ENCODE assay signal across 8 cellular contexts in the genomic region with DNA sequence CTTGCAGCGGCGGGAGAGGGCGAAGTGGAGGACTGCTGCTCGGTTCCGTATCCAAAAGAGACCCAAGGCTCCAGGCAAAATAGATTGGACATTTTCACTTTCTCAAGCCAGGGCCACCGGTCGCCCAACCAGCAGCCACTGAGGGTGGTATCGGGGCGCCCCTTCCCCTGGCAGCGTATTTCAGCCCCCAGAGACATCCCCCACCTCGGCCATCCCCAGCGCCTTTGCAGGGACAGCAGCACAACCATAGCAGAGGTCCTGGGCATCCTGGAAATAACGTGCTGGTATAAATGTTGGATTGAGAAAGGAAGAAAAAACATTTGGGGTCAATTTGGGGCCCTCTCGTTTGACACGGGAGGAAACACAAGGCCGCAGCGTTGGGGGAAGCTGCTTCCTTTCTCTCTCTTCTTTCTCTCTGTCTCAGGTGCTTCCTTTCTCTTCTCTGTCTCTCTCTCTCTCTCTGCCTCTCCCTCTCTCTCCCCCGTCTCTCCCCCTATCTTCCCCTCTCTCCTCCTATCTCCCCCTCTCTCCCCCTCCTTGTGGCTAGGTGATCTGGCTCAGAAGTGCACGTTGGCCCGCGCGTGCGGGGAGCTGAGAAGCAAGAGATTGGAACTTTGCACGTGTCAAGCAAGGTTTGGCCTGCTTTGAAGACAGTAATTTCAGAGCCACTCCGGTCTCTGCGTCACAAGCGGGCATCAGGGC. TPM values are rescaled to one million over a fixed set of nuclear protein-coding genes. Genes with fewer than 3 reads are reported as not detected.
DNase-seq lines count a peak whose midpoint lies in the region; ATAC-seq and TF ChIP-seq lines count a peak whose summit lies in the region.

No MANE protein-coding gene starts in this region.

- peak overlapping the region; percentile 71 for H3K27ac ChIP-seq in C4-2B
- no peak overlapping the region for H3K27ac ChIP-seq in KMS-11
- peak overlapping the region; percentile 84 for H3K27ac ChIP-seq in right cardiac atrium (ENCODE audit: low read length)

- H3K9me3 Mint-ChIP-seq in activated T-helper 1 cell treated with anti-CD3 and anti-CD28 coated beads, Interleukin-12 subunit alpha, Interleukin-12 subunit beta, Interleukin-2, Interleukin-4 antibody, amounts not matched to agents 30 ng/mL and 10 ng/mL and 1 ng/mL, durations not matched to agents 14 hours and 24 hours and 36 hours = no peaks in the 10 kb centered on the region

- ATAC-seq in right cardiac atrium = peak; percentile 33 to 58
- ATAC-seq in GM19324 (IDR thresholded peaks at IDR 0.05; ENCODE audit: low FRiP score, unreplicated experiment) = no peak
- no peak for ATAC-seq in GM21526 (IDR thresholded peaks at IDR 0.05; ENCODE audit: low FRiP score, unreplicated experiment)

- DNase-seq in activated T-helper 1 cell treated with anti-CD3 and anti-CD28 coated beads, Interleukin-12 subunit alpha, Interleukin-12 subunit beta, Interleukin-2, Interleukin-4 antibody, amounts not matched to agents 30 ng/mL and 10 ng/mL and 1 ng/mL, durations not matched to agents 14 hours and 24 hours and 36 hours (ENCODE audit: low spot score) = peak; percentile 25
- DNase-seq in right cardiac atrium (peak; percentile 42 to 72 (median 61)), pons (ENCODE audit: low spot score) (no peak)
- DNase-seq in stimulated activated CD4-positive, alpha-beta T cell treated with anti-CD3 and anti-CD28 coated beads, Interleukin-1b, Interleukin-23, amount 100 ng/mL, for 4 hours (ENCODE audit: low read depth in 2 of 2) = peak; percentile 27 to 32

- H3K27me3 ChIP-seq in KMS-11 (ENCODE audit: insufficient read depth, low read depth) (no peaks in the 10 kb centered on the region), right cardiac atrium (ENCODE audit: control insufficient read depth, insufficient read depth) (no peaks in the 10 kb centered on the region)

- no peaks in the 10 kb centered on the region for H3K79me2 ChIP-seq in KMS-11 (ENCODE audit: insufficient read depth, low read depth)

- peaks cover 15% of the 10 kb centered on the region for H3K36me3 Mint-ChIP-seq in activated T-helper 1 cell treated with anti-CD3 and anti-CD28 coated beads, Interleukin-12 subunit alpha, Interleukin-12 subunit beta, Interleukin-2, Interleukin-4 antibody, amounts not matched to agents 30 ng/mL and 10 ng/mL and 1 ng/mL, durations not matched to agents 14 hours and 24 hours and 36 hours (ENCODE audit: low read depth)

- no peak overlapping the region for H3K9ac ChIP-seq in KMS-11

- no peaks in the 10 kb centered on the region for H3K36me3 ChIP-seq in KMS-11 (ENCODE audit: insufficient read depth)

- 28% methylated on average over 27 of the region's 27 CpGs for WGBS in right cardiac atrium

- TF ChIP-seq CTCF in C4-2B (conservative IDR thresholded peaks at IDR 0.05) (no peak), KMS-11 (conservative IDR thresholded peaks at IDR 0.05; ENCODE audit: low read depth, low read length) (no peak)

- H3K27me3 Mint-ChIP-seq in activated T-helper 1 cell treated with anti-CD3 and anti-CD28 coated beads, Interleukin-12 subunit alpha, Interleukin-12 subunit beta, Interleukin-2, Interleukin-4 antibody, amounts not matched to agents 30 ng/mL and 10 ng/mL and 1 ng/mL, durations not matched to agents 14 hours and 24 hours and 36 hours (ENCODE audit: insufficient read depth) = no peaks in the 10 kb centered on the region

- H3K4me3 ChIP-seq in KMS-11 (IDR thresholded peaks at IDR 0.05; ENCODE audit: insufficient read depth, low read depth, low read length) (no peak overlapping the region), right cardiac atrium (ENCODE audit: low read length) (peak overlapping the region; percentile 71)

- peak overlapping the region; percentile 83; the same call in 1 of the 2 replicates for H2AFZ ChIP-seq in KMS-11 (ENCODE audit: low read depth)

- H3K4me1 ChIP-seq in KMS-11 (ENCODE audit: low read depth, poor library complexity, severe bottlenecking) (no peaks in the 10 kb centered on the region), right cardiac atrium (ENCODE audit: control insufficient read depth, insufficient read depth, low read length) (peaks cover 5% of the 10 kb centered on the region)

- no peaks in the 10 kb centered on the region for H3K9me3 ChIP-seq in right cardiac atrium (ENCODE audit: control insufficient read depth, low read length)

- H3K4me1 Mint-ChIP-seq in activated T-helper 1 cell treated with anti-CD3 and anti-CD28 coated beads, Interleukin-12 subunit alpha, Interleukin-12 subunit beta, Interleukin-2, Interleukin-4 antibody, amounts not matched to agents 30 ng/mL and 10 ng/mL and 1 ng/mL, durations not matched to agents 14 hours and 24 hours and 36 hours (ENCODE audit: low read depth) = peaks cover 42% of the 10 kb centered on the region

- no peaks in the 10 kb centered on the region for H4K20me1 ChIP-seq in KMS-11 (ENCODE audit: insufficient read depth)

- H3K27ac Mint-ChIP-seq in activated T-helper 1 cell treated with anti-CD3 and anti-CD28 coated beads, Interleukin-12 subunit alpha, Interleukin-12 subunit beta, Interleukin-2, Interleukin-4 antibody, amounts not matched to agents 30 ng/mL and 10 ng/mL and 1 ng/mL, durations not matched to agents 14 hours and 24 hours and 36 hours = no peak overlapping the region

- peak overlapping the region; percentile 34; the same call in 1 of the 2 replicates for H3K4me2 ChIP-seq in KMS-11

- no peak overlapping the region for H3K4me3 Mint-ChIP-seq in activated T-helper 1 cell treated with anti-CD3 and anti-CD28 coated beads, Interleukin-12 subunit alpha, Interleukin-12 subunit beta, Interleukin-2, Interleukin-4 antibody, amounts not matched to agents 30 ng/mL and 10 ng/mL and 1 ng/mL, durations not matched to agents 14 hours and 24 hours and 36 hours

- intact Hi-C loops in activated T-helper 1 cell treated with anti-CD3 and anti-CD28 coated beads, Interleukin-12 subunit alpha, Interleukin-12 subunit beta, Interleukin-2, Interleukin-4 antibody, amounts not matched to agents 30 ng/mL and 10 ng/mL and 1 ng/mL, durations not matched to agents 14 hours and 24 hours and 36 hours (cut with micrococcal nuclease) = loop anchor here (1.0 to 10.0 kb wide), 4 partner anchors 9 to 317 kb away; partner anchors contain the start of gene MYO10
- intact Hi-C loops in right cardiac atrium (cut with DNase I) = no loop called here

RNA-seq across cellular contexts. Expression of gene RETREG1, which starts 0.6 kb away (rescaled TPM):
- 22.4 and 22.5 TPM in 2 replicates for total RNA-seq in activated T-helper 1 cell treated with anti-CD3 and anti-CD28 coated beads, Interleukin-12 subunit alpha, Interleukin-12 subunit beta, Interleukin-2, Interleukin-4 antibody, amounts not matched to agents 30 ng/mL and 10 ng/mL and 1 ng/mL, durations not matched to agents 14 hours and 24 hours and 36 hours
- 100 to 1,000 TPM; 123 to 209 (median 152) TPM for total RNA-seq in right cardiac atrium
- 114 TPM for polyA plus RNA-seq in right cardiac atrium

Comparison
In these comparisons a context has a peak if more than half of its experiments do, and no peak if none do; other contexts are left out.
1. ATAC-seq: peak in right cardiac atrium (2 of 2); none in GM19324 (single experiment) and GM21526 (single experiment).